Comparison of ENCODE assay signal across 18 cellular contexts in the genomic region with DNA sequence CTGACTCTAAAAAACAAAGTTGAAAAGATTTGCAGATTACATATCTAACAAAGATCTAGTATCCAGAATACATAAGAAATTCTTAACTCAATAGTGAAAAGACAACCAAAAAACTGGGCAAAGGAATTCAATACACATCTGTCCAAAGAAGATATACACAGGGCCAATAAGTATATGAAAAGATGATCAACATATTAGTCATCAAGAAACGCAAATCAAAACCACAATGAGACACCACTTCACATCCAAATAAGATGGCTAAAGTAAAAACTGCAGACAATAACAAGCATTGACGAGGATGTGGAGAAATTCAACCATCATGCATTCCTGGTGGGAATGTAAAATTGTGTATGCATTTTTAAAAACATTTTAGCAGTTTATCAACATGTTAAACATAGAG.
DNase-seq lines count a peak whose midpoint lies in the region; ATAC-seq, FAIRE-seq and TF ChIP-seq lines count a peak whose summit lies in the region.
"Had no signal": no experiment of that assay in that cellular context is flagged by ENCODE, and none has a peak within 500 bp of the region (broad histone marks: within the 10 kb centered on the region; RNA-seq: fewer than 3 reads in every experiment).

No MANE protein-coding gene starts in this region.

- no peaks in the 10 kb centered on the region for H3K36me3 Mint-ChIP-seq in stimulated activated effector memory CD8-positive, alpha-beta T cell treated with anti-CD3 and anti-CD28 coated beads, Interleukin-12 subunit alpha, Interleukin-12 subunit beta, amount 100 ng/mL, for 72 hours

- H3K27ac ChIP-seq in testis: no peak overlapping the region

- peak overlapping the region; percentile 20 for H3K27ac Mint-ChIP-seq in stimulated activated effector memory CD8-positive, alpha-beta T cell treated with anti-CD3 and anti-CD28 coated beads, Interleukin-12 subunit alpha, Interleukin-12 subunit beta, amount 100 ng/mL, for 72 hours
- H3K27ac Mint-ChIP-seq: B cell; CD4-positive, alpha-beta T cell had no signal

- DNase-seq in COLO829 (ENCODE audit: low spot score): peak; percentile 9
- DNase-seq in HS-5 (ENCODE audit: low read depth): peak; percentile 14
- peak; percentile 13 for DNase-seq in SK-MEL-5 (ENCODE audit: low read depth, low spot score)
- no peak for DNase-seq in stimulated activated effector memory CD8-positive, alpha-beta T cell treated with anti-CD3 and anti-CD28 coated beads, Interleukin-12 subunit alpha, Interleukin-12 subunit beta, amount 100 ng/mL, for 72 hours (ENCODE audit: low spot score in 2 of 2)
- DNase-seq in H54 (ENCODE audit: insufficient read length, low spot score): no peak
- no peak for DNase-seq in testis
- DNase-seq in NCI-H1105 treated with DMSO at 0.1 percent for 48 hours (lab: John Stamatoyannopoulos, UW): no peak
- DNase-seq: C1 segment of cervical spinal cord; CD4-positive, alpha-beta T cell; COR-L47; DMS153; DMS79 treated with DMSO at 0.1 percent for 48 hours; GF-D8; H7; IMR-90; KBM-7 had no signal

- H3K4me3 Mint-ChIP-seq in stimulated activated effector memory CD8-positive, alpha-beta T cell treated with anti-CD3 and anti-CD28 coated beads, Interleukin-12 subunit alpha, Interleukin-12 subunit beta, amount 100 ng/mL, for 72 hours: no peak overlapping the region
- H3K4me3 Mint-ChIP-seq: B cell; CD4-positive, alpha-beta T cell had no signal

- no peak overlapping the region for H3K4me3 ChIP-seq in testis

- no peak for TF ChIP-seq CTCF in testis (IDR thresholded peaks at IDR 0.05)

- in situ Hi-C loops in SK-MEL-5 (cut with HindIII; ENCODE audit: low pct_unique_long_range_greater_than_20kb, low sequenced_read_pairs): no loop called here

- H3K36me3 ChIP-seq in testis (ENCODE audit: low read depth, missing control alignments): no peaks in the 10 kb centered on the region

- WGBS in testis, 2 donors: 98% methylated on average over 2 of the region's 2 CpGs

- no peak for TF ChIP-seq POLR2A in H54 (IDR thresholded peaks at IDR 0.05; ENCODE audit: low read depth, low read length)
- TF ChIP-seq POLR2A in testis (IDR thresholded peaks at IDR 0.05): no peak

- no peaks in the 10 kb centered on the region for H3K9me3 Mint-ChIP-seq in stimulated activated effector memory CD8-positive, alpha-beta T cell treated with anti-CD3 and anti-CD28 coated beads, Interleukin-12 subunit alpha, Interleukin-12 subunit beta, amount 100 ng/mL, for 72 hours

- no peaks in the 10 kb centered on the region for H3K4me1 ChIP-seq in testis

- no peaks in the 10 kb centered on the region for H3K9me3 ChIP-seq in testis

- no peak for ATAC-seq in stimulated activated effector memory CD8-positive, alpha-beta T cell treated with anti-CD3 and anti-CD28 coated beads, Interleukin-12 subunit alpha, Interleukin-12 subunit beta, amount 100 ng/mL, for 72 hours

- intact Hi-C loops in testis (cut with DNase I; ENCODE audit: low total_unique reads): no loop called here

- no peaks in the 10 kb centered on the region for H3K27me3 ChIP-seq in testis

- no peaks in the 10 kb centered on the region for H3K4me1 Mint-ChIP-seq in stimulated activated effector memory CD8-positive, alpha-beta T cell treated with anti-CD3 and anti-CD28 coated beads, Interleukin-12 subunit alpha, Interleukin-12 subunit beta, amount 100 ng/mL, for 72 hours
- H3K4me1 Mint-ChIP-seq: B cell had no signal

- FAIRE-seq in H54 (lab: Jason Lieb, UNC): no peak
- FAIRE-seq: D721Med had no signal

Comparison
In these comparisons a context has a peak if more than half of its experiments do, and no peak if none do; other contexts are left out.
1. DNase-seq: peak in COLO829 (single experiment), HS-5 (single experiment) and SK-MEL-5 (single experiment); none in stimulated activated effector memory CD8-positive, alpha-beta T cell treated with anti-CD3 and anti-CD28 coated beads, Interleukin-12 subunit alpha, Interleukin-12 subunit beta, amount 100 ng/mL, for 72 hours (0 of 2), H54 (single experiment), testis (single experiment) and NCI-H1105 treated with DMSO at 0.1 percent for 48 hours (single experiment).